ENCODE assay signal across 8 cellular contexts in the genomic region with DNA sequence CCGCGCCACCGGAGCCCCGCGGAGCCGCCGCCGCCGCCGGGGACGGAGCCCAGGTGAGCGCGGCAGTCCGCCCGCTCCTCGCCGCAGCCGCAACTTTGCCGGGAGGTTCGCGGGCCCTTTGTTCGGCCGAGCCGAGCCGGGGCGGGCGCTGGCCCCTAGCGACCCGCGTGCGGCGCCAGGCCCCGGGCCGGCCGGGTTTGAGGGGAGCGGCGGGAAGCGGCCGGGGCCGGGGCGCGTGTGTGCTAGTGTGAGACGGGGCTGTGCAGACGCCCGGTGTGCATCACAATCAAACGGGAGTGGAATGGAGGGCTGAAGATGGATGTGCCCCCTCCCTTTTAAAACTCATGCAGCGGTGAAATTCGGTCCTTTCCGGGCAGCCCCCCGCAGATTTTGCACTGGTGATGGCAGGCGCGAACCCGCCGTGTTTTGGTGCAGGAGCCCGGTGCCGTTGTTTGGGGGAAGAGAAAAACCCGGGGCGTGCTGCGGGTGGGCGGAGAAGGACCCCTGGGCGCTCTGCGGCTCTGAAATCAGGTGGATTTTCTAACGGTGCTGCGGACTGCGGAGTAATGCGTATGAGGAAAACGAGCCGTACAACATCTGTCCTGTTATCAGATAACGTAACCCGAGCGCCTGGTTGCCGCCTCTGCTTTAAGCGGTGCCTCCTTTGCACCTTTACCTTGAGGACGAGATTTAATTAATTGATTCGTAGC. TPM values are rescaled to one million over a fixed set of nuclear protein-coding genes. Genes with fewer than 3 reads are reported as not detected.
DNase-seq lines count a peak whose midpoint lies in the region; ATAC-seq and TF ChIP-seq lines count a peak whose summit lies in the region.

No MANE protein-coding gene starts in this region.

- TF ChIP-seq POLR2A in heart left ventricle (IDR thresholded peaks at IDR 0.05) = no peak

- H3K4me1 ChIP-seq in heart left ventricle = peaks cover 6 to 62% (median 40%) of the 10 kb centered on the region in 12 donors
- H3K4me1 ChIP-seq in psoas muscle = peaks cover 40% of the 10 kb centered on the region

- TF ChIP-seq CTCF in heart left ventricle (IDR thresholded peaks at IDR 0.05) (no peak), psoas muscle (IDR thresholded peaks at IDR 0.05) (no peak)

- 1 to 6% (median 1%) methylated on average over 29 to 75 of the region's 75 CpGs for WGBS in heart left ventricle, 4 donors
- WGBS in psoas muscle, 3 donors = 1% methylated on average over 48 to 75 of the region's 75 CpGs

- H3K9me3 ChIP-seq in heart left ventricle (no peaks in the 10 kb centered on the region), psoas muscle (no peaks in the 10 kb centered on the region)

- H3K27me3 ChIP-seq in heart left ventricle (peaks cover 0 to 8% (median 0%) of the 10 kb centered on the region in 9 donors), psoas muscle (ENCODE audit: insufficient read depth in 3 of 3, low read length in 2 of 3) (no peaks in the 10 kb centered on the region)

- ATAC-seq in heart left ventricle = no peak
- no peak for ATAC-seq in psoas muscle
- no peak for ATAC-seq in GM21619 (IDR thresholded peaks at IDR 0.05; ENCODE audit: unreplicated experiment)
- ATAC-seq in HG03139 (IDR thresholded peaks at IDR 0.05; ENCODE audit: unreplicated experiment) = no peak

- H3K27ac ChIP-seq in heart left ventricle (peak overlapping the region in 11 of 12 donors; percentile 47 to 96 (median 85)), psoas muscle (peak overlapping the region; percentile 84)

- H3K36me3 ChIP-seq in heart left ventricle (no peaks in the 10 kb centered on the region), psoas muscle (ENCODE audit: insufficient read depth in 1 of 2, low read depth in 1 of 2) (no peaks in the 10 kb centered on the region)

- H3K4me3 ChIP-seq in heart left ventricle (peak overlapping the region; percentile 61 to 95 (median 76)), psoas muscle (peak overlapping the region; percentile 89)

- peak; percentile 44 for DNase-seq in NCI-H2227 (lab: John Stamatoyannopoulos, UW; ENCODE audit: unreplicated experiment)
- DNase-seq in NCI-H2227 treated with DMSO at 0.1 percent for 48 hours (lab: John Stamatoyannopoulos, UW) = no peak
- peak; percentile 74 for DNase-seq in NCI-H2171 treated with DMSO at 0.1 percent for 48 hours (lab: John Stamatoyannopoulos, UW)
- DNase-seq in activated effector memory CD4-positive, alpha-beta T cell treated with anti-CD3 and anti-CD28 coated beads, Interleukin-2, amount 50 U/mL, for 16 hours = peak; percentile 76
- DNase-seq in heart left ventricle = peak in 3 of 5 donors; percentile 13 to 70 (median 39)
- DNase-seq in psoas muscle = peak; percentile 26 to 59

- intact Hi-C loops in heart left ventricle (cut with DNase I) (loop anchor here in 6 of 10 donors (2.0 to 10.0 kb wide), 11 partner anchors 38 to 417 kb away; no protein-coding TSS in a partner anchor), psoas muscle (cut with DNase I) (no loop called here)

RNA-seq across cellular contexts. Expression of gene TNRC6C, which starts 0.9 kb away (rescaled TPM):
- total RNA-seq in heart left ventricle (10 to 100 TPM; 11.1 to 24.7 (median 21.4) TPM), psoas muscle (10 to 100 TPM; 11.4 to 22.4 (median 13.6) TPM)
- polyA plus RNA-seq in heart left ventricle (10 to 100 TPM in 1 of 2 donors, 1 to 10 TPM in 1; 7.7 to 12.1 TPM), psoas muscle (1 to 10 TPM; 1.2 to 5.4 (median 1.4) TPM)

Comparison
In these comparisons a context has a peak if more than half of its experiments do, and no peak if none do; other contexts are left out.
1. intact Hi-C loops: an anchor here in heart left ventricle (2.0 to 10.0 kb wide); none called in psoas muscle.